ENCODE assay signal across 20 cellular contexts in genomic region chr5:80238078-80238477, GRCh38. TPM values are rescaled to one million over a fixed set of nuclear protein-coding genes. Genes with fewer than 3 reads are reported as not detected.
DNase-seq lines count a peak whose midpoint lies in the region; ATAC-seq and TF ChIP-seq lines count a peak whose summit lies in the region.
"Had no signal": no experiment of that assay in that cellular context is flagged by ENCODE, and none has a peak within 500 bp of the region (broad histone marks: within the 10 kb centered on the region; RNA-seq: fewer than 3 reads in every experiment).

No MANE protein-coding gene starts in this region.

- H3K27ac Mint-ChIP-seq in activated naive CD8-positive, alpha-beta T cell = peak overlapping the region; percentile 88

- H3K27me3 ChIP-seq in BLaER1 treated with 17β-estradiol and CSF1 and Interleukin-3, amounts not matched to agents 10 nM and 100 nM = no peaks in the 10 kb centered on the region; a peak in 1 of 22 replicates
- H3K27me3 ChIP-seq in right lobe of liver = no peaks in the 10 kb centered on the region
- no peaks in the 10 kb centered on the region for H3K27me3 ChIP-seq in esophagus squamous epithelium
- H3K27me3 ChIP-seq: spleen, tibial artery had no signal

- peaks cover 11% of the 10 kb centered on the region for H3K36me3 Mint-ChIP-seq in activated naive CD8-positive, alpha-beta T cell

- peak overlapping the region; percentile 79 to 93 (median 87) for H3K4me2 ChIP-seq in BLaER1 treated with 17β-estradiol and CSF1 and Interleukin-3, amounts not matched to agents 10 nM and 100 nM
- H3K4me2 ChIP-seq: KMS-11 had no signal

- peak overlapping the region in 4 of 11 experiments; percentile 56 to 74 (median 60); a peak in 5 of 22 replicates for H3K9ac ChIP-seq in BLaER1 treated with 17β-estradiol and CSF1 and Interleukin-3, amounts not matched to agents 10 nM and 100 nM
- H3K9ac ChIP-seq: KMS-11, parathyroid adenoma had no signal

- no peak for TF ChIP-seq CTCF in right lobe of liver (IDR thresholded peaks at IDR 0.05)
- TF ChIP-seq CTCF in coronary artery (IDR thresholded peaks at IDR 0.05) = no peak
- no peak for TF ChIP-seq CTCF in esophagus squamous epithelium (IDR thresholded peaks at IDR 0.05)

- H3K9me3 Mint-ChIP-seq in activated naive CD8-positive, alpha-beta T cell (ENCODE audit: low read depth) = peaks cover 1% of the 10 kb centered on the region

- peaks cover 79% of the 10 kb centered on the region for H3K4me1 Mint-ChIP-seq in activated naive CD8-positive, alpha-beta T cell (ENCODE audit: low read depth)

- peaks cover 16 to 31% (median 20%) of the 10 kb centered on the region in 11 experiments for H3K9me3 ChIP-seq in BLaER1 treated with 17β-estradiol and CSF1 and Interleukin-3, amounts not matched to agents 10 nM and 100 nM (replicated peaks in 1 of 11)
- peaks cover 17% of the 10 kb centered on the region for H3K9me3 ChIP-seq in KOPT-K1 (ENCODE audit: insufficient read depth, low read length, poor library complexity, severe bottlenecking)
- no peaks in the 10 kb centered on the region for H3K9me3 ChIP-seq in right lobe of liver
- peaks cover 0 to 15% (median 0%) of the 10 kb centered on the region in 3 donors for H3K9me3 ChIP-seq in esophagus squamous epithelium
- H3K9me3 ChIP-seq: tibial artery had no signal

- no peak for TF ChIP-seq POLR2A in right lobe of liver (IDR thresholded peaks at IDR 0.05)
- TF ChIP-seq POLR2A in esophagus squamous epithelium (IDR thresholded peaks at IDR 0.05) = no peak

- DNase-seq in right lobe of liver = no peak
- no peak for DNase-seq in coronary artery (ENCODE audit: low spot score)
- no peak for DNase-seq in esophagus squamous epithelium (lab: John Stamatoyannopoulos, UW)
- DNase-seq in NCI-H2029 treated with DMSO at 0.1 percent for 48 hours (lab: John Stamatoyannopoulos, UW) = no peak
- DNase-seq in NCI-H748 treated with DMSO at 0.1 percent for 48 hours (lab: John Stamatoyannopoulos, UW) = no peak
- DNase-seq: activated CD4-positive, CD25-positive, alpha-beta regulatory T cell treated with anti-CD3 and anti-CD28 coated beads, Interleukin-2, amount 50 U/mL, for 72 hours; activated gamma-delta T cell treated with Interleukin-2 at 50 U/mL for 16 hours; cerebellar nuclear complex; islet precursor cell; midbrain; NCI-H510A; spleen; tibial artery had no signal

- H3K4me3 ChIP-seq in BLaER1 treated with 17β-estradiol and CSF1 and Interleukin-3, amounts not matched to agents 10 nM and 100 nM = peak overlapping the region in 1 of 10 experiments; percentile 29; a peak in 1 of 20 replicates
- H3K4me3 ChIP-seq in right lobe of liver = no peak overlapping the region
- H3K4me3 ChIP-seq in coronary artery = no peak overlapping the region
- H3K4me3 ChIP-seq in esophagus squamous epithelium = no peak overlapping the region
- H3K4me3 ChIP-seq: spleen, tibial artery had no signal

- 76% methylated on average over 7 of the region's 8 CpGs for WGBS in right lobe of liver (ENCODE audit: insufficient coverage, low coverage, low lambda C conversion rate, missing lambda C conversion rate)
- 74 to 84% methylated on average over 7 to 8 of the region's 8 CpGs for WGBS in esophagus squamous epithelium, 2 donors

- no peaks in the 10 kb centered on the region for H3K27me3 Mint-ChIP-seq in activated naive CD8-positive, alpha-beta T cell

- peaks cover 54 to 76% (median 67%) of the 10 kb centered on the region in 10 experiments for H3K4me1 ChIP-seq in BLaER1 treated with 17β-estradiol and CSF1 and Interleukin-3, amounts not matched to agents 10 nM and 100 nM
- H3K4me1 ChIP-seq in right lobe of liver (peaks cover 0 to 20% (median 7%) of the 10 kb centered on the region in 4 donors), esophagus squamous epithelium (peaks cover 7 to 35% (median 16%) of the 10 kb centered on the region in 3 donors)

- peaks cover 35 to 89% (median 61%) of the 10 kb centered on the region in 11 experiments for H4K20me1 ChIP-seq in BLaER1 treated with 17β-estradiol and CSF1 and Interleukin-3, amounts not matched to agents 10 nM and 100 nM

- no peak for ATAC-seq in right lobe of liver
- ATAC-seq: Panc1 had no signal

- H3K4me3 Mint-ChIP-seq in activated naive CD8-positive, alpha-beta T cell = peak overlapping the region; percentile 67
- H3K4me3 Mint-ChIP-seq: CD14-positive monocyte had no signal

- H3K36me3 ChIP-seq in BLaER1 treated with 17β-estradiol and CSF1 and Interleukin-3, amounts not matched to agents 10 nM and 100 nM = peaks cover 26 to 65% (median 53%) of the 10 kb centered on the region in 11 experiments
- H3K36me3 ChIP-seq in KOPT-K1 (ENCODE audit: insufficient read depth, low read length) (peaks cover 35% of the 10 kb centered on the region), right lobe of liver (peaks cover 0 to 10% (median 0%) of the 10 kb centered on the region in 4 donors), esophagus squamous epithelium (peaks cover 0 to 22% (median 0%) of the 10 kb centered on the region in 3 donors)
- H3K36me3 ChIP-seq: tibial artery had no signal

- H3K27ac ChIP-seq in BLaER1 treated with 17β-estradiol and CSF1 and Interleukin-3, amounts not matched to agents 10 nM and 100 nM = peak overlapping the region in 7 of 11 experiments; percentile 63 to 76 (median 68); a peak in 11 of 22 replicates
- H3K27ac ChIP-seq in KOPT-K1 (ENCODE audit: low read depth, low read length, poor library complexity, severe bottlenecking) (peak overlapping the region; percentile 1), right lobe of liver (peak overlapping the region in 2 of 3 donors; percentile 2 to 18), coronary artery (no peak overlapping the region), esophagus squamous epithelium (no peak overlapping the region)
- H3K27ac ChIP-seq: KMS-11, parathyroid adenoma, spleen, tibial artery had no signal

- intact Hi-C loops in right lobe of liver (cut with DNase I) (no loop called here), esophagus squamous epithelium (cut with DNase I) (no loop called here)

RNA-seq across cellular contexts. Expression of gene SERINC5, which starts 17.8 kb away (rescaled TPM):
- 10 to 100 TPM; 30.1 to 82.1 (median 57.9) TPM for total RNA-seq in right lobe of liver
- 10 to 100 TPM; 33.9 to 65.3 (median 44.6) TPM for total RNA-seq in esophagus squamous epithelium

Comparison
In these comparisons a context has a peak if more than half of its experiments do, and no peak if none do; other contexts are left out.
1. H3K27ac ChIP-seq: peak in BLaER1 treated with 17β-estradiol and CSF1 and Interleukin-3, amounts not matched to agents 10 nM and 100 nM (7 of 11), KOPT-K1 (single experiment) and right lobe of liver (2 of 3); none in coronary artery (0 of 2) and esophagus squamous epithelium (0 of 4).